Comparison of ENCODE assay signal across 8 cellular contexts in the genomic region with DNA sequence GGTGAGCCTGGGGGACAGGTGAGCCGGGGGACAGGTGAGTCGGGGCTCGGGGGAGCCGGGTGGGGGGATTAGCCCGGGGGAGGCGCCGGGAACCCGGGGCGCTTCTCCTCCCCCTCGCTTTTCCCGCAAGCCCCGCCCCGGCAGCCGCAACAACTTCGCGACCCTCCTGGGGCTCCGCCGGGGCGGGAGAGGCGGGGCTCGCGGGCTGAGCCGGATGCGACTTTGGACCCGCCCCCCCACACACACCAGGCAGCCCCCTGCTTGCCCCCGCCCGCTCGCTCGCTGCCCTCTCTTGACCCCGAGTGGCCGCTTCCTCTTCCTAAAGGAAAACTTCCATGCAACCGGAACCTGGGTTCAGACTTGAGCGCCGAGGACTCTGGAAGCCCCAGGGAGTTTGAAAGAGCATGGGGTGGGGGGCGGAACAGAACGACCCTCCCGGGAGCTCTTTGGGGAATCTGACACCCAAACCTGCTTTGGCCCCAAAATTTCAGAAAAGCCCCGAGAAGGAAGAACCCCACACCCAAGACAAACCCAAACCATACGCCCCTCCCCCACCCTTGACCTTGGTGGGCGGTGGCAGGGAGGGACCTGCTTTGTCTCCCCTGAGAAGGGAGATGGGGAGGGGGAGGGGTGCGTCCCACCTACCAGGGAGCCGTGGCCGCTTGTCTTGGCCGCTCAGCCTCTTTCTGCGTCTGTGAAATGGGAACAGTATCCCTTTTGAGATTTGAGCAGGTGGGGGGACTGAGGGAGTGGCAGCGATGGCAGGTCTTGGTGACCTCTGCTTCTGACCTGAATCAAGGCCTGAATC. TPM values are rescaled to one million over a fixed set of nuclear protein-coding genes. Genes with fewer than 3 reads are reported as not detected.
DNase-seq lines count a peak whose midpoint lies in the region; ATAC-seq and TF ChIP-seq lines count a peak whose summit lies in the region.

No MANE protein-coding gene starts in this region.

- no peaks in the 10 kb centered on the region for H3K9me2 ChIP-seq in DOHH2 (replicated peaks; ENCODE audit: control insufficient read depth, low read length)

- 4% methylated on average over 45 to 46 of the region's 46 CpGs for WGBS in ectodermal cell, 2 experiments

- H3K4me3 Mint-ChIP-seq in naive B cell, result peak overlapping the region; percentile 61 to 89 (median 72)

- H3K4me2 ChIP-seq in DOHH2 (ENCODE audit: low read length), result peak overlapping the region; percentile 58

- no peaks in the 10 kb centered on the region for H3F3A ChIP-seq in DOHH2 (ENCODE audit: control insufficient read depth, insufficient read depth)

- H3K27ac ChIP-seq in DOHH2 (ENCODE audit: low read depth, low read length) (no peak overlapping the region), ectodermal cell (ENCODE audit: insufficient read depth, low read depth, low read length, poor library complexity, severe bottlenecking) (no peak overlapping the region)

- peaks cover 0 to 2% (median 0%) of the 10 kb centered on the region in 3 donors for H3K4me1 Mint-ChIP-seq in naive B cell

- no peaks in the 10 kb centered on the region for H3K9me3 Mint-ChIP-seq in naive B cell

- peak overlapping the region in 1 of 6 donors; percentile 86 for H3K27ac Mint-ChIP-seq in naive B cell

- no peak for TF ChIP-seq CTCF in DOHH2 (IDR thresholded peaks at IDR 0.05; ENCODE audit: low read depth, low read length, poor library complexity, severe bottlenecking)

- peaks cover 11% of the 10 kb centered on the region; the same call in 1 of the 2 replicates for H3K4me1 ChIP-seq in DOHH2 (ENCODE audit: control insufficient read depth, low read length)
- H3K4me1 ChIP-seq in ectodermal cell (ENCODE audit: control insufficient read depth, insufficient read depth, low read length), result peaks cover 8% of the 10 kb centered on the region

- H3K79me2 ChIP-seq in DOHH2 (ENCODE audit: control insufficient read depth, low read length), result no peaks in the 10 kb centered on the region

- H3K27me3 ChIP-seq in DOHH2 (ENCODE audit: control insufficient read depth, low read length), result peaks cover 4% of the 10 kb centered on the region
- H3K27me3 ChIP-seq in ectodermal cell (ENCODE audit: control insufficient read depth, insufficient read depth, low read length, poor library complexity, severe bottlenecking), result peaks cover 7% of the 10 kb centered on the region

- H4K20me1 ChIP-seq in DOHH2 (ENCODE audit: control insufficient read depth, insufficient read depth, low read depth, low read length), result 0 out of 2 replicates have a peak, but pooled peaks cover 3% of the 10 kb centered on the region

- DNase-seq in NCI-H146 (lab: John Stamatoyannopoulos, UW) (peak; percentile 68), naive B cell (no peak), ureter (ENCODE audit: low spot score) (no peak), T-helper 9 cell (no peak)
- no peak for DNase-seq in activated effector memory CD4-positive, alpha-beta T cell treated with Interleukin-2 at 50 U/mL for 16 hours

- H3K36me3 ChIP-seq in DOHH2 (ENCODE audit: control insufficient read depth, low read length), result no peaks in the 10 kb centered on the region
- no peaks in the 10 kb centered on the region for H3K36me3 ChIP-seq in ectodermal cell (ENCODE audit: control insufficient read depth, insufficient read depth, low read length)

- H3K36me3 Mint-ChIP-seq in naive B cell, result no peaks in the 10 kb centered on the region

- no peaks in the 10 kb centered on the region for H3K9me3 ChIP-seq in DOHH2 (ENCODE audit: control insufficient read depth, insufficient read depth, low read length)
- no peaks in the 10 kb centered on the region for H3K9me3 ChIP-seq in ectodermal cell (ENCODE audit: control insufficient read depth, low read length)

- peak; percentile 14 to 22 for ATAC-seq in naive B cell (ENCODE audit: low read depth in 2 of 2)
- no peak for ATAC-seq in HG03354 (IDR thresholded peaks at IDR 0.05; ENCODE audit: poor library complexity, severe bottlenecking, unreplicated experiment)

- H3K27me3 Mint-ChIP-seq in naive B cell, result peaks cover 11 to 43% (median 23%) of the 10 kb centered on the region in 3 donors

- H3K4me3 ChIP-seq in DOHH2 (ENCODE audit: low read length) (peak overlapping the region; percentile 49), ectodermal cell (ENCODE audit: insufficient read depth, low read depth, low read length) (peak overlapping the region; percentile 49)

RNA-seq across cellular contexts. Expression of a gene that starts 0.6 kb away (rescaled TPM):
- 5.0 TPM for polyA plus RNA-seq in ectodermal cell (2013, experiment 1 of 4)
- 4.1 TPM for polyA plus RNA-seq in ectodermal cell (2013, experiment 2 of 4)
- 3.8 TPM for polyA plus RNA-seq in ectodermal cell (2013, experiment 3 of 4)
- polyA plus RNA-seq in ectodermal cell (2013, experiment 4 of 4), result 3.2 TPM
- not detected for polyA plus RNA-seq in naive B cell (ENCODE audit: low read depth in 6 of 6)
- 28.5 TPM for total RNA-seq in ureter
